Comparison of ENCODE assay signal across 1 cellular context in the genomic region with DNA sequence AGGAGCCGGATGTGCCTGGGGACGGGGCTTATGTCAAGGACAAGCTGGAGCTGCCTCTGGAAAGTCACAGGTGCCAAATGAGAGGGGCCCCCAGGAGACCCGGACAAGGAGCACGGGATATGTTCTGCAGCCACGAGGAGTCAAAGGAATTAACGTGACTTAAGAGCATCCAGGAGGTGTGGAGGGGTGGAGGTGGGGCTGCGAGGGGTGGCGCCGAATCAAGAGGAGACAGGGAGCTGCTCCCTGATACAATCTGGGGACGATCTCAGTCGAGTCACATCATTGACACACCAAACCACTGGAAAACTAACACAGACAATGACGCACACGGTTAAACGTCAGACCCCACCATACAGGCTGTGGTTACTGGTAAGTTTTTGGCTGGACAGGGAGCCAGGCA.
TF ChIP-seq lines count a peak whose summit lies in the region.

No MANE protein-coding gene starts in this region.

TF ChIP-seq in K562, 482 proteins besides CTCF, POLR2A, EP300 and RAD21 (continues in another document):
- TF ChIP-seq PHB2 (IDR thresholded peaks at IDR 0.05; ENCODE audit: low read depth) (no peak), FOSL1 (tag; conservative IDR thresholded peaks at IDR 0.05) (peak; percentile 45; the same call in 1 of the 2 replicates), MBD2 (IDR thresholded peaks at IDR 0.05; ENCODE audit: borderline replicate concordance, low read depth) (no peak), RUNX1 (IDR thresholded peaks at IDR 0.05; ENCODE audit: low read depth) (no peak), EZH2 (IDR thresholded peaks at IDR 0.05; ENCODE audit: borderline replicate concordance, low read depth, low read length) (no peak), YBX1 (IDR thresholded peaks at IDR 0.05) (no peak), ELF1 (tag; IDR thresholded peaks at IDR 0.05) (no peak), BRF1 (IDR thresholded peaks at IDR 0.05; ENCODE audit: borderline replicate concordance, extremely low read depth, insufficient read length) (no peak), MTA3 (IDR thresholded peaks at IDR 0.05; ENCODE audit: borderline replicate concordance) (no peak), E2F8 (IDR thresholded peaks at IDR 0.05; ENCODE audit: low read depth, partially characterized antibody) (no peak), CBFB (CRISPR knock-in tag; IDR thresholded peaks at IDR 0.05) (no peak), DPF2 (IDR thresholded peaks at IDR 0.05) (no peak), U2AF1 (optimal IDR thresholded peaks at IDR 0.05; ENCODE audit: low read depth, low read length) (no peak), ARID2 (IDR thresholded peaks at IDR 0.05) (no peak), MCM3 (IDR thresholded peaks at IDR 0.05) (no peak), ZNF764 (CRISPR knock-in tag; IDR thresholded peaks at IDR 0.05; ENCODE audit: low read depth) (no peak), CTBP1 (IDR thresholded peaks at IDR 0.05; ENCODE audit: borderline replicate concordance) (peak; percentile 14; the same call in 1 of the 2 replicates), E2F1 (CRISPR knock-in tag; IDR thresholded peaks at IDR 0.05) (no peak), CBX2 (IDR thresholded peaks at IDR 0.05; ENCODE audit: insufficient read depth, low read length, poor library complexity, severe bottlenecking) (no peak), BRCA1 (IDR thresholded peaks at IDR 0.05) (no peak), BRCA1 (CRISPR knock-in tag; IDR thresholded peaks at IDR 0.05) (no peak), GATA2 (CRISPR knock-in tag; IDR thresholded peaks at IDR 0.05) (0 out of 2 replicates have a peak, but pooled peaks have one; percentile 31), XRCC5 (IDR thresholded peaks at IDR 0.05; ENCODE audit: low read depth, low read length) (no peak), PCBP2 (IDR thresholded peaks at IDR 0.05; ENCODE audit: low read depth, low read length, poor library complexity, severe bottlenecking) (no peak), MAX (CRISPR knock-in tag; IDR thresholded peaks at IDR 0.05) (peak; percentile 56), ZFP30 (CRISPR knock-in tag; IDR thresholded peaks at IDR 0.05; ENCODE audit: borderline replicate concordance) (no peak), ATF3 (IDR thresholded peaks at IDR 0.05) (peak; percentile 63), ATF3 (CRISPR knock-in tag; conservative IDR thresholded peaks at IDR 0.05) (no peak), CREB3L1 (IDR thresholded peaks at IDR 0.05; ENCODE audit: borderline replicate concordance, low read depth) (no peak), NCOA6 (IDR thresholded peaks at IDR 0.05) (no peak), HDAC1 (IDR thresholded peaks at IDR 0.05) (no peak), ZNF561 (CRISPR knock-in tag; conservative IDR thresholded peaks at IDR 0.05) (no peak), DNMT1 (IDR thresholded peaks at IDR 0.05) (no peak), PRPF4 (IDR thresholded peaks at IDR 0.05; ENCODE audit: insufficient read depth, low read depth, low read length, poor library complexity, severe bottlenecking) (no peak), THRAP3 (IDR thresholded peaks at IDR 0.05; ENCODE audit: borderline replicate concordance) (no peak), CUX1 (CRISPR knock-in tag; IDR thresholded peaks at IDR 0.05) (no peak), ZBTB7A (IDR thresholded peaks at IDR 0.05; ENCODE audit: borderline replicate concordance, control insufficient read depth, low read depth, low read length) (no peak), ZNF174 (CRISPR knock-in tag; IDR thresholded peaks at IDR 0.05) (no peak), KDM2B (CRISPR knock-in tag; IDR thresholded peaks at IDR 0.05) (no peak), SAFB (IDR thresholded peaks at IDR 0.05; ENCODE audit: borderline replicate concordance, low read depth, low read length) (no peak), BMI1 (IDR thresholded peaks at IDR 0.05; ENCODE audit: low read length) (no peak), MAFG (tag; conservative IDR thresholded peaks at IDR 0.05) (no peak)
- TF ChIP-seq, protein P1, sequence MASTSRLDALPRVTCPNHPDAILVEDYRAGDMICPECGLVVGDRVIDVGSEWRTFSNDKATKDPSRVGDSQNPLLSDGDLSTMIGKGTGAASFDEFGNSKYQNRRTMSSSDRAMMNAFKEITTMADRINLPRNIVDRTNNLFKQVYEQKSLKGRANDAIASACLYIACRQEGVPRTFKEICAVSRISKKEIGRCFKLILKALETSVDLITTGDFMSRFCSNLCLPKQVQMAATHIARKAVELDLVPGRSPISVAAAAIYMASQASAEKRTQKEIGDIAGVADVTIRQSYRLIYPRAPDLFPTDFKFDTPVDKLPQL (IDR thresholded peaks at IDR 0.05; ENCODE audit: extremely low read depth, insufficient read length): no peak
- TF ChIP-seq, protein P2, sequence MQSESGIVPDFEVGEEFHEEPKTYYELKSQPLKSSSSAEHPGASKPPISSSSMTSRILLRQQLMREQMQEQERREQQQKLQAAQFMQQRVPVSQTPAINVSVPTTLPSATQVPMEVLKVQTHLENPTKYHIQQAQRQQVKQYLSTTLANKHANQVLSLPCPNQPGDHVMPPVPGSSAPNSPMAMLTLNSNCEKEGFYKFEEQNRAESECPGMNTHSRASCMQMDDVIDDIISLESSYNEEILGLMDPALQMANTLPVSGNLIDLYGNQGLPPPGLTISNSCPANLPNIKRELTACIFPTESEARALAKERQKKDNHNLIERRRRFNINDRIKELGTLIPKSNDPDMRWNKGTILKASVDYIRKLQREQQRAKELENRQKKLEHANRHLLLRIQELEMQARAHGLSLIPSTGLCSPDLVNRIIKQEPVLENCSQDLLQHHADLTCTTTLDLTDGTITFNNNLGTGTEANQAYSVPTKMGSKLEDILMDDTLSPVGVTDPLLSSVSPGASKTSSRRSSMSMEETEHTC (IDR thresholded peaks at IDR 0.05): no peak
- TF ChIP-seq, protein P3, sequence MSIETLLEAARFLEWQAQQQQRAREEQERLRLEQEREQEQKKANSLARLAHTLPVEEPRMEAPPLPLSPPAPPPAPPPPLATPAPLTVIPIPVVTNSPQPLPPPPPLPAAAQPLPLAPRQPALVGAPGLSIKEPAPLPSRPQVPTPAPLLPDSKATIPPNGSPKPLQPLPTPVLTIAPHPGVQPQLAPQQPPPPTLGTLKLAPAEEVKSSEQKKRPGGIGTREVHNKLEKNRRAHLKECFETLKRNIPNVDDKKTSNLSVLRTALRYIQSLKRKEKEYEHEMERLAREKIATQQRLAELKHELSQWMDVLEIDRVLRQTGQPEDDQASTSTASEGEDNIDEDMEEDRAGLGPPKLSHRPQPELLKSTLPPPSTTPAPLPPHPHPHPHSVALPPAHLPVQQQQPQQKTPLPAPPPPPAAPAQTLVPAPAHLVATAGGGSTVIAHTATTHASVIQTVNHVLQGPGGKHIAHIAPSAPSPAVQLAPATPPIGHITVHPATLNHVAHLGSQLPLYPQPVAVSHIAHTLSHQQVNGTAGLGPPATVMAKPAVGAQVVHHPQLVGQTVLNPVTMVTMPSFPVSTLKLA (conservative IDR thresholded peaks at IDR 0.05): 0 out of 4 replicates have a peak, but pooled peaks of 1 of the 2 experiments have one; percentile 18
- TF ChIP-seq, protein P4, sequence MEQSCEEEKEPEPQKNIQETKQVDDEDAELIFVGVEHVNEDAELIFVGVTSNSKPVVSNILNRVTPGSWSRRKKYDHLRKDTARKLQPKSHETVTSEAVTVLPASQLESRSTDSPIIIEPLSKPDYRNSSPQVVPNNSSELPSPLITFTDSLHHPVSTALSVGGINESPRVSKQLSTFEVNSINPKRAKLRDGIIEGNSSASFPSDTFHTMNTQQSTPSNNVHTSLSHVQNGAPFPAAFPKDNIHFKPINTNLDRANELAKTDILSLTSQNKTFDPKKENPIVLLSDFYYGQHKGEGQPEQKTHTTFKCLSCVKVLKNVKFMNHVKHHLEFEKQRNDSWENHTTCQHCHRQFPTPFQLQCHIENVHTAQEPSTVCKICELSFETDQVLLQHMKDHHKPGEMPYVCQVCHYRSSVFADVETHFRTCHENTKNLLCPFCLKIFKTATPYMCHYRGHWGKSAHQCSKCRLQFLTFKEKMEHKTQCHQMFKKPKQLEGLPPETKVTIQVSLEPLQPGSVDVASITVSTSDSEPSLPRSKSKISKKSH (CRISPR knock-in tag; IDR thresholded peaks at IDR 0.05): no peak
- TF ChIP-seq, protein P5, sequence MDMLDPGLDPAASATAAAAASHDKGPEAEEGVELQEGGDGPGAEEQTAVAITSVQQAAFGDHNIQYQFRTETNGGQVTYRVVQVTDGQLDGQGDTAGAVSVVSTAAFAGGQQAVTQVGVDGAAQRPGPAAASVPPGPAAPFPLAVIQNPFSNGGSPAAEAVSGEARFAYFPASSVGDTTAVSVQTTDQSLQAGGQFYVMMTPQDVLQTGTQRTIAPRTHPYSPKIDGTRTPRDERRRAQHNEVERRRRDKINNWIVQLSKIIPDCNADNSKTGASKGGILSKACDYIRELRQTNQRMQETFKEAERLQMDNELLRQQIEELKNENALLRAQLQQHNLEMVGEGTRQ (CRISPR knock-in tag; IDR thresholded peaks at IDR 0.05): no peak
